ENCODE assay signal across 8 cellular contexts in the genomic region with DNA sequence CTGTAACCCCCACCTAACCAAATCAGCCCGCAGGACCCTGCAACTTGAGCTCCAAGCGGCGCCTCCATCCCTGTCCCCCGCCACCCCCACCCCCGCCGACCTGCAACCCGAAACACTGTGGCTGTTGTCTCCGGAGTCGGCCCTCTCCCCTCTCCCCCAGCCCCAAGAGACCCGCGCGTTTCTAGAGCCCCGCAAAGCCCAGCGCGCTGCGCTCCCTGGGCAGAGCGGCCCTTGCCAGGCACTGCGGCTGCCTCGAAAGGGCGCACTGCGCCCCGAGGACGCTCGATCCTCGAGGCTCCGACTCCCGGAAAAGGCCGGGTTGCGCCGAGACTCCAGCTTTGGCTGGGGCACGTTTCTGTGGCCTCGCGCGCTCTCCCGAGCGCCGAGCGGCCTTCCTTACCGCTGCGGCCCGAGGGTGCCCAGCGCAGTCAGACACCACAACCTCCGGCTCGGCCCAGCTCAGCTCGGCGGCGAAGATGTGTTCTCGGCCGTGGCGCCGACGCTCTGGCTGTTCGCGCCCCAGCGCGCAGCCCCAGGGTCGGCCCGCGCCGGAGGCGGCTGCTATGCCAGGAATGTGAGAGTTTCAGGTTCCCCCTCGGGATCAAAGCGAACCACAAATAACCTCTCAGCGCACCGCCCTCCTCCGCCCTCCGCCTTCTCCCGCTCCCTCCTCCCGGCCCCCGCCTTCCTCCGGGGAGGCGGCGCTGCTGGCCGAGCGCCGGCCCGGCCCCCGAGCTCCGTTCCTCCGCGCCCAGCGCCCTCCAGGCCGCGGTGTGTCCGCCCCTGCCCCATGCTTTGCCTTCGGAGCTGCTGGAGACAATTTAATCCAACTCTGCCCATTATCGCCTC. TPM values are rescaled to one million over a fixed set of nuclear protein-coding genes. Genes with fewer than 3 reads are reported as not detected.
DNase-seq lines count a peak whose midpoint lies in the region; ATAC-seq, FAIRE-seq and TF ChIP-seq lines count a peak whose summit lies in the region.

Gene AMOTL2 (minus strand): TSS at position 506 of the 849 bp plus-strand sequence. CDS start 3,014 bp downstream, outside the sequence.

- peak within 1 kb of the TSS; percentile 100 for H3K27ac ChIP-seq in mesodermal cell (ENCODE audit: low read depth, low read length, severe bottlenecking)
- peak within 1 kb of the TSS; percentile 98 to 100 for H3K27ac ChIP-seq in thoracic aorta

- peak; percentile 86 for ATAC-seq in esophagus mucosa
- peak; percentile 82 for ATAC-seq in thoracic aorta (ENCODE audit: insufficient number of reproducible peaks, low FRiP score, low read depth)

- H3K4me1 ChIP-seq in mesodermal cell (ENCODE audit: control insufficient read depth, insufficient read depth, low read length, poor library complexity, severe bottlenecking) (peaks cover 48% of the 10 kb centered on the region), thoracic aorta (ENCODE audit: control insufficient read depth in 1 of 2, low read depth in 2 of 2) (peaks cover 32 to 46% of the 10 kb centered on the region in 2 donors)

- H3K9me3 ChIP-seq in mesodermal cell (ENCODE audit: control insufficient read depth, low read length), result no peaks in the 10 kb centered on the region
- H3K9me3 ChIP-seq in thoracic aorta, result no peaks in the 10 kb centered on the region

- peaks cover 43% of the 10 kb centered on the region for H3K27me3 Mint-ChIP-seq in activated CD4-positive, alpha-beta T cell treated with anti-CD3 and anti-CD28 coated beads, Interleukin-2, amount 10 ng/mL, durations not matched to agents 24 days and 14 days

- TF ChIP-seq CTCF in AG09309 (IDR thresholded peaks at IDR 0.05; ENCODE audit: control insufficient read depth, insufficient read depth, low read depth, low read length, missing control alignments) (no peak), thoracic aorta (IDR thresholded peaks at IDR 0.05) (no peak)

- H3K9me3 Mint-ChIP-seq in activated CD4-positive, alpha-beta T cell treated with anti-CD3 and anti-CD28 coated beads, Interleukin-2, amount 10 ng/mL, durations not matched to agents 24 days and 14 days, result no peaks in the 10 kb centered on the region

- H3K4me1 Mint-ChIP-seq in activated CD4-positive, alpha-beta T cell treated with anti-CD3 and anti-CD28 coated beads, Interleukin-2, amount 10 ng/mL, durations not matched to agents 24 days and 14 days, result peaks cover 5% of the 10 kb centered on the region

- peak within 1 kb of the TSS; percentile 75 for H3K4me3 Mint-ChIP-seq in activated CD4-positive, alpha-beta T cell treated with anti-CD3 and anti-CD28 coated beads, Interleukin-2, amount 10 ng/mL, durations not matched to agents 24 days and 14 days

- H3K36me3 Mint-ChIP-seq in activated CD4-positive, alpha-beta T cell treated with anti-CD3 and anti-CD28 coated beads, Interleukin-2, amount 10 ng/mL, durations not matched to agents 24 days and 14 days (ENCODE audit: low read depth), result no peaks in the 10 kb centered on the region

- no peaks in the 10 kb centered on the region for H3K27me3 ChIP-seq in thoracic aorta (replicated peaks; ENCODE audit: insufficient read depth)

- intact Hi-C loops in activated CD4-positive, alpha-beta T cell treated with anti-CD3 and anti-CD28 coated beads, Interleukin-2, amount 10 ng/mL, durations not matched to agents 24 days and 14 days (cut with micrococcal nuclease), result no loop called here

- no peak for TF ChIP-seq POLR2A in GM12892 (IDR thresholded peaks at IDR 0.05; ENCODE audit: low read depth, low read length)

- peak within 1 kb of the TSS; percentile 88 for H3K4me3 ChIP-seq in AG09309 (ENCODE audit: control insufficient read depth, low read depth, low read length)
- H3K4me3 ChIP-seq in mesodermal cell (ENCODE audit: extremely low read depth, insufficient read depth, low read length, poor library complexity, severe bottlenecking), result peak within 1 kb of the TSS; percentile 78
- H3K4me3 ChIP-seq in thoracic aorta, result peak within 1 kb of the TSS; percentile 93

- 0% methylated on average over 56 to 72 of the region's 87 CpGs for WGBS in mesodermal cell (ENCODE audit: insufficient coverage in 2 of 2), 2 experiments

- H3K36me3 ChIP-seq in mesodermal cell (ENCODE audit: control insufficient read depth, insufficient read depth, low read length) (peaks cover 38% of the 10 kb centered on the region), thoracic aorta (peaks cover 22% of the 10 kb centered on the region)

- no peak within 1 kb of the TSS for H3K27ac Mint-ChIP-seq in activated CD4-positive, alpha-beta T cell treated with anti-CD3 and anti-CD28 coated beads, Interleukin-2, amount 10 ng/mL, durations not matched to agents 24 days and 14 days

- no peak for FAIRE-seq in GM12892 (lab: Jason Lieb, UNC)

- peak; percentile 90 for DNase-seq in AG09309 (ENCODE audit: low read depth)
- peak; percentile 56 for DNase-seq in GM12892 (ENCODE audit: insufficient read length)
- peak; percentile 90 for DNase-seq in NCI-H1105 treated with DMSO at 0.1 percent for 48 hours (lab: John Stamatoyannopoulos, UW)
- peak; percentile 64 for DNase-seq in activated CD4-positive, alpha-beta T cell treated with anti-CD3 and anti-CD28 coated beads, Interleukin-2, amount 10 ng/mL, durations not matched to agents 24 days and 14 days
- DNase-seq in thoracic aorta (ENCODE audit: low spot score), result no peak
- no peak for DNase-seq in KG1 (lab: John Stamatoyannopoulos, UW)

RNA-seq across cellular contexts. Expression of gene AMOTL2, which starts in this region (rescaled TPM):
- 0.15 TPM for polyA plus RNA-seq in GM12892 (2012; ENCODE audit: missing spikeins)
- total RNA-seq in activated CD4-positive, alpha-beta T cell treated with anti-CD3 and anti-CD28 coated beads, Interleukin-2, amount 10 ng/mL, durations not matched to agents 24 days and 14 days, result not detected in 2 replicates
- total RNA-seq in esophagus mucosa, result 33.2 TPM
- 59.7 TPM for polyA plus RNA-seq in mesodermal cell (2013, experiment 1 of 2)
- 50.8 TPM for polyA plus RNA-seq in mesodermal cell (2013, experiment 2 of 2)
- 100 to 1,000 TPM in 1 of 2 donors, 10 to 100 TPM in 1; 62.4 to 161 TPM for total RNA-seq in thoracic aorta

Comparison
In these comparisons a context has a peak if more than half of its experiments do, and no peak if none do; other contexts are left out.
1. RNA of gene AMOTL2 (total RNA-seq): 62.4 to 161 TPM in thoracic aorta and 33.2 TPM in esophagus mucosa (single experiment); not detected in activated CD4-positive, alpha-beta T cell treated with anti-CD3 and anti-CD28 coated beads, Interleukin-2, amount 10 ng/mL, durations not matched to agents 24 days and 14 days; every median in the first group is over 10 times any median in the second.
2. Peak in DNase-seq in activated CD4-positive, alpha-beta T cell treated with anti-CD3 and anti-CD28 coated beads, Interleukin-2, amount 10 ng/mL, durations not matched to agents 24 days and 14 days; RNA of the gene not detected or under 1 TPM.
3. DNase-seq: peak in AG09309 (single experiment), GM12892 (single experiment) and NCI-H1105 treated with DMSO at 0.1 percent for 48 hours (single experiment); none in thoracic aorta (single experiment) and KG1 (single experiment).
4. Peak in every context shown above with its lines, with median percentiles within 50 percentile points of each other: H3K4me3 ChIP-seq.